In genomic region chr7:98250789-98251188, GRCh38 we compare ENCODE assay signal across 8 cellular contexts. TPM values are rescaled to one million over a fixed set of nuclear protein-coding genes. Genes with fewer than 3 reads are reported as not detected.
DNase-seq lines count a peak whose midpoint lies in the region; ATAC-seq and TF ChIP-seq lines count a peak whose summit lies in the region.

No MANE protein-coding gene starts in this region.

- CTCF ChIA-PET in CD4-positive, alpha-beta T cell (lab: Charles Lee): no interaction called here
- CTCF ChIA-PET in IMR-90 (lab: Yijun Ruan, JAX): interaction anchor here (0.6 to 0.7 kb wide), 3 partner anchors 9 to 259 kb away, joined by 3 read pairs; no protein-coding TSS in a partner anchor

- H3K27ac Mint-ChIP-seq in CD4-positive, alpha-beta T cell: peak overlapping the region; percentile 98

- POLR2A ChIA-PET in CD4-positive, alpha-beta T cell (lab: Charles Lee): interaction anchor here (0.6 to 5.0 kb wide), 21 partner anchors 11 to 1308 kb away, joined by 3 to 65 read pairs (median 4); partner anchors contain the start of genes BAIAP2L1, BHLHA15, BRI3 and SDHAF3
- POLR2A ChIA-PET in IMR-90 (lab: Charles Lee; ENCODE audit: unreplicated experiment): no interaction called here

- no peak overlapping the region for H2BK20ac ChIP-seq in IMR-90 (ENCODE audit: low read depth, low read length)

- peaks cover 8% of the 10 kb centered on the region for H3K4me1 ChIP-seq in IMR-90 (ENCODE audit: control insufficient read depth, insufficient read depth, low read length)

- no peaks in the 10 kb centered on the region for H3K9me3 ChIP-seq in CD4-positive, alpha-beta T cell (ENCODE audit: control insufficient read depth, low read length)
- no peaks in the 10 kb centered on the region for H3K9me3 ChIP-seq in IMR-90 (ENCODE audit: control insufficient read depth, insufficient read depth, low read length)

- no peak overlapping the region for H2BK5ac ChIP-seq in IMR-90 (ENCODE audit: low read depth, low read length, poor library complexity, severe bottlenecking)

- H3K18ac ChIP-seq in IMR-90 (ENCODE audit: low read depth, low read length): no peak overlapping the region

- no peak for TF ChIP-seq POLR2A in IMR-90 (IDR thresholded peaks at IDR 0.05; ENCODE audit: low read depth, low read length)

- no peak overlapping the region for H2BK15ac ChIP-seq in IMR-90 (ENCODE audit: low read depth, low read length)

- no peak overlapping the region for H3K4me3 ChIP-seq in IMR-90 (ENCODE audit: insufficient read depth, low read depth, low read length)

- no peak overlapping the region for H2AFZ ChIP-seq in IMR-90 (replicated peaks; ENCODE audit: low read length, poor library complexity)

- H3K9ac ChIP-seq in IMR-90 (ENCODE audit: low read depth, low read length): no peak overlapping the region

- H3K9me3 Mint-ChIP-seq in CD4-positive, alpha-beta T cell: no peaks in the 10 kb centered on the region

- no peak overlapping the region for H2AK5ac ChIP-seq in IMR-90 (ENCODE audit: low read depth, low read length)

- peak; percentile 17 to 55 (median 34) for DNase-seq in CD4-positive, alpha-beta T cell
- DNase-seq in IMR-90 (no peak), iPS-NIHi11 (ENCODE audit: low spot score) (peak; percentile 33)
- DNase-seq in activated T-cell treated with anti-CD3 and anti-CD28 coated beads, Interleukin-2, amount 50 U/mL, for 1 hour: peak; percentile 46
- DNase-seq in stimulated activated naive CD8-positive, alpha-beta T cell treated with anti-CD3 and anti-CD28 coated beads, Interleukin-15, Interleukin-2, amounts not matched to agents 100 U/mL and 50 U/mL, for 24 hours: peak; percentile 37

- no peak overlapping the region for H2BK120ac ChIP-seq in IMR-90 (ENCODE audit: low read depth, low read length)

- in situ Hi-C loops in IMR-90 (cut with MboI; ENCODE audit: low sequenced_read_pairs): no loop called here

- no peak overlapping the region for H4K91ac ChIP-seq in IMR-90 (ENCODE audit: insufficient read depth, low read depth, low read length)

- no CpG with 5 or more reads among the region's 3 CpGs for WGBS in IMR-90 (ENCODE audit: extremely low coverage in 2 of 2, insufficient read length in 1 of 2), 2 experiments

- H4K8ac ChIP-seq in IMR-90 (ENCODE audit: low read depth in 2 of 2, low read length in 2 of 2): no peak overlapping the region; a peak in 1 of 4 replicates

- H3K4me3 Mint-ChIP-seq in CD4-positive, alpha-beta T cell: peak overlapping the region; percentile 94

- H3K27ac ChIP-seq in CD4-positive, alpha-beta T cell (ENCODE audit: low read depth, low read length): peak overlapping the region; percentile 85
- H3K27ac ChIP-seq in IMR-90 (ENCODE audit: insufficient read depth, low read length): no peak overlapping the region

- BruUV-seq in IMR-90 (replicated peaks; lab: Mats Ljungman, UMichigan): TSS peak; percentile 45

- peaks cover 2% of the 10 kb centered on the region; the same call in 1 of the 2 replicates for H3K36me3 ChIP-seq in IMR-90 (ENCODE audit: control insufficient read depth, insufficient read depth, low read length)

- dilution Hi-C loops in IMR-90 (cut with HindIII; ENCODE audit: low sequenced_read_pairs, unreplicated experiment): no loop called here

- H2AK9ac ChIP-seq in IMR-90 (replicated peaks; ENCODE audit: low read depth, low read length, poor library complexity): no peak overlapping the region

- intact Hi-C loops in CD4-positive, alpha-beta T cell (cut with DNase I, micrococcal nuclease): loop anchor here (1.0 to 10.0 kb wide), 8 partner anchors 30 to 1136 kb away; partner anchors contain the start of genes BHLHA15 (in 1 of the 2), BRI3 (in 1 of the 2), LMTK2 (in 1 of the 2) and SDHAF3 (in 1 of the 2)
- intact Hi-C loops in IMR-90 (cut with micrococcal nuclease): loop anchor here (1.0 kb wide), 1 partner anchor 38 kb away; no protein-coding TSS in a partner anchor

- peaks cover 30 to 47% of the 10 kb centered on the region in 2 experiments for H3K79me1 ChIP-seq in IMR-90 (ENCODE audit: low read depth in 1 of 2, low read length in 2 of 2)

- H3K4ac ChIP-seq in IMR-90 (ENCODE audit: low read depth, low read length): no peak overlapping the region

- no peaks in the 10 kb centered on the region for H3K27me3 Mint-ChIP-seq in CD4-positive, alpha-beta T cell

- peaks cover 2% of the 10 kb centered on the region; the same call in 1 of the 2 replicates for H3K9me1 ChIP-seq in IMR-90 (ENCODE audit: insufficient read depth, low read length)

- no peak overlapping the region for H3K56ac ChIP-seq in IMR-90 (ENCODE audit: extremely low read depth, insufficient read depth, low read length)

- peaks cover 63% of the 10 kb centered on the region for H3K4me1 Mint-ChIP-seq in CD4-positive, alpha-beta T cell (ENCODE audit: low read depth)

- H4K5ac ChIP-seq in IMR-90 (ENCODE audit: low read depth, low read length): no peak overlapping the region

- H4K20me1 ChIP-seq in IMR-90 (ENCODE audit: insufficient read depth, low read length): no peaks in the 10 kb centered on the region; the same call in 1 of the 2 replicates

- peaks cover 60% of the 10 kb centered on the region for H3K36me3 Mint-ChIP-seq in CD4-positive, alpha-beta T cell (ENCODE audit: low read depth)

- no peaks in the 10 kb centered on the region for H3K27me3 ChIP-seq in CD4-positive, alpha-beta T cell (ENCODE audit: control insufficient read depth, insufficient read depth, low read length)
- no peaks in the 10 kb centered on the region for H3K27me3 ChIP-seq in IMR-90 (ENCODE audit: control insufficient read depth, insufficient read depth, low read length)

- H3K14ac ChIP-seq in IMR-90 (replicated peaks; ENCODE audit: low read depth, low read length): no peak overlapping the region

- ATAC-seq in CD4-positive, alpha-beta T cell (ENCODE audit: poor library complexity): peak; percentile 39
- ATAC-seq in IMR-90 (ENCODE audit: low read depth): no peak
- no peak for ATAC-seq in stimulated activated naive CD8-positive, alpha-beta T cell treated with anti-CD3 and anti-CD28 coated beads, Interleukin-15, Interleukin-2, amounts not matched to agents 100 U/mL and 50 U/mL, for 24 hours
- no peak for ATAC-seq in HG02970 (IDR thresholded peaks at IDR 0.05; ENCODE audit: low FRiP score, unreplicated experiment)
- ATAC-seq in GM18511 (IDR thresholded peaks at IDR 0.05; ENCODE audit: unreplicated experiment): no peak
- ATAC-seq in GM18520 (IDR thresholded peaks at IDR 0.05; ENCODE audit: unreplicated experiment): no peak

- no peak for TF ChIP-seq RAD21 in IMR-90 (IDR thresholded peaks at IDR 0.05; ENCODE audit: low read length)

- H3K4me2 ChIP-seq in IMR-90 (ENCODE audit: low read depth, low read length): no peak overlapping the region

- H3K23ac ChIP-seq in IMR-90 (ENCODE audit: low read depth, low read length): no peak overlapping the region

- TF ChIP-seq CTCF in CD4-positive, alpha-beta T cell (IDR thresholded peaks at IDR 0.05): no peak
- no peak for TF ChIP-seq CTCF in IMR-90 (conservative IDR thresholded peaks at IDR 0.05; ENCODE audit: low read depth, low read length)

TF ChIP-seq in IMR-90, 13 proteins besides CTCF, POLR2A, EP300 and RAD21 (continues in another document):
- TF ChIP-seq SMC3 (IDR thresholded peaks at IDR 0.05; ENCODE audit: low read depth, low read length): no peak
- TF ChIP-seq, protein P1, sequence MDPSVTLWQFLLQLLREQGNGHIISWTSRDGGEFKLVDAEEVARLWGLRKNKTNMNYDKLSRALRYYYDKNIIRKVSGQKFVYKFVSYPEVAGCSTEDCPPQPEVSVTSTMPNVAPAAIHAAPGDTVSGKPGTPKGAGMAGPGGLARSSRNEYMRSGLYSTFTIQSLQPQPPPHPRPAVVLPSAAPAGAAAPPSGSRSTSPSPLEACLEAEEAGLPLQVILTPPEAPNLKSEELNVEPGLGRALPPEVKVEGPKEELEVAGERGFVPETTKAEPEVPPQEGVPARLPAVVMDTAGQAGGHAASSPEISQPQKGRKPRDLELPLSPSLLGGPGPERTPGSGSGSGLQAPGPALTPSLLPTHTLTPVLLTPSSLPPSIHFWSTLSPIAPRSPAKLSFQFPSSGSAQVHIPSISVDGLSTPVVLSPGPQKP (IDR thresholded peaks at IDR 0.05; ENCODE audit: borderline replicate concordance, low read depth, low read length): no peak
- TF ChIP-seq NFE2L2 (IDR thresholded peaks at IDR 0.05; ENCODE audit: low read depth, low read length): no peak
- no peak for TF ChIP-seq MAFK (IDR thresholded peaks at IDR 0.05; ENCODE audit: low read depth, low read length)
- TF ChIP-seq MAZ (IDR thresholded peaks at IDR 0.05; ENCODE audit: borderline replicate concordance, low read depth, low read length): no peak
- no peak for TF ChIP-seq RFX5 (IDR thresholded peaks at IDR 0.05; ENCODE audit: low read depth, low read length)
- no peak for TF ChIP-seq CHD1 (IDR thresholded peaks at IDR 0.05; ENCODE audit: low read depth, low read length)
- no peak for TF ChIP-seq CEBPB (IDR thresholded peaks at IDR 0.05; ENCODE audit: low read depth, low read length)
- TF ChIP-seq FOS (IDR thresholded peaks at IDR 0.05; ENCODE audit: low read depth, low read length): no peak
- TF ChIP-seq, protein P2, sequence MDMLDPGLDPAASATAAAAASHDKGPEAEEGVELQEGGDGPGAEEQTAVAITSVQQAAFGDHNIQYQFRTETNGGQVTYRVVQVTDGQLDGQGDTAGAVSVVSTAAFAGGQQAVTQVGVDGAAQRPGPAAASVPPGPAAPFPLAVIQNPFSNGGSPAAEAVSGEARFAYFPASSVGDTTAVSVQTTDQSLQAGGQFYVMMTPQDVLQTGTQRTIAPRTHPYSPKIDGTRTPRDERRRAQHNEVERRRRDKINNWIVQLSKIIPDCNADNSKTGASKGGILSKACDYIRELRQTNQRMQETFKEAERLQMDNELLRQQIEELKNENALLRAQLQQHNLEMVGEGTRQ (IDR thresholded peaks at IDR 0.05; ENCODE audit: low read depth, low read length): no peak
- TF ChIP-seq BHLHE40 (IDR thresholded peaks at IDR 0.05; ENCODE audit: low read depth, low read length): no peak
- no peak for TF ChIP-seq MXI1 (IDR thresholded peaks at IDR 0.05; ENCODE audit: borderline replicate concordance, low read depth, low read length)

RNA-seq across cellular contexts. Expression of gene TECPR1, which starts 1.2 kb away (rescaled TPM):
- 10 to 100 TPM; 85.9 to 90.4 TPM for total RNA-seq in CD4-positive, alpha-beta T cell
- 6.9 and 14.7 TPM in 2 replicates for total RNA-seq in IMR-90 (2012; rRNA removed)
- polyA plus RNA-seq in IMR-90 (2012; rRNA removed): 10.6 and 11.5 TPM in 2 replicates
- polyA plus RNA-seq in IMR-90 (2012; cell fraction: cytosol; rRNA removed): 6.5 and 9.9 TPM in 2 replicates
- polyA plus RNA-seq in IMR-90 (2012; cell fraction: nucleus; rRNA removed; ENCODE audit: low replicate concordance): 18.6 and 48.0 TPM in 2 replicates

RNA-seq across cellular contexts. Expression of gene BRI3, which starts 30.7 kb away (rescaled TPM):
- total RNA-seq in CD4-positive, alpha-beta T cell: 10 to 100 TPM; 68.0 to 76.5 TPM
- 24.7 and 30.6 TPM in 2 replicates for total RNA-seq in IMR-90 (2012; rRNA removed)
- polyA plus RNA-seq in IMR-90 (2012; rRNA removed): 68.3 and 91.3 TPM in 2 replicates
- polyA plus RNA-seq in IMR-90 (2012; cell fraction: cytosol; rRNA removed): 81.9 and 90.8 TPM in 2 replicates
- polyA plus RNA-seq in IMR-90 (2012; cell fraction: nucleus; rRNA removed; ENCODE audit: low replicate concordance): 23.2 and 48.0 TPM in 2 replicates

RNA-seq across cellular contexts. Expression of gene BHLHA15, which starts 39.5 kb away (rescaled TPM):
- total RNA-seq in CD4-positive, alpha-beta T cell: not detected
- not detected in 2 replicates for total RNA-seq in IMR-90 (2012; rRNA removed)
- not detected in 2 replicates for polyA plus RNA-seq in IMR-90 (2012; rRNA removed)
- polyA plus RNA-seq in IMR-90 (2012; cell fraction: cytosol; rRNA removed): 0.11 and 0.22 TPM in 2 replicates
- polyA plus RNA-seq in IMR-90 (2012; cell fraction: nucleus; rRNA removed; ENCODE audit: low replicate concordance): 0.27 TPM in 1 of 2 replicates, not detected in the other
